Comparison of ENCODE assay signal across 12 cellular contexts in the genomic region with DNA sequence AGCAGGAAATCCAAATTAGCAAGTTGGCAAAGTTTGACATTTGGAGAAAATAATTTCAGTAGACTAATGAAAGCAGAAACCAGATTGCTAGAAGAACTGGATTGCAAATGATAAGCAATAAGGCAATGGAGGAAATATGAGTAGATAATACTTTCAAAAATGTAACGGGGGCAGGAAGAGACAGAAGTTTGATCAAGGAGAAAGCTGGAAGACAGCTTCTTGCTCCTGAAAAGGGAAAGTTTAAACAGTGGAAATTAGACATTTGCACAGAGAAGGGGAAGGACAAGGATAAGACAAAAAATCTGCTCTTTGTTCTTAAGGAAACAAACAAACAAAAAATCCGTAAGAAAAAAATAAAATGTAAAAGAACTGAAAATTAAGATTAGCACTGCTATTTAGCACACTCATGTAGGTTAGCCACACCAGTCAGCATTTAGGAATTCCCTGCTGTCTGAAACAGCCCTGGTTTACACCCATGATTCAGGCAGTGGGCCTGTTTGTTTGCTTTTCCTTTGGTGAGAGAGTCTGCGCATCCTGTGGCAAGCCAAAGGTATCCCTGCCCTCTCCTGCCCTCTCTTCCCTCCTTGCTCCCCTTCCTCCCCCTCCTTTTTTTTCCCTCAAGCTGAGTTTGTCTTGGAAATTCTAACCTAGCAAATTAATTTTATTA.
DNase-seq lines count a peak whose midpoint lies in the region; ATAC-seq and TF ChIP-seq lines count a peak whose summit lies in the region.
"Had no signal": no experiment of that assay in that cellular context is flagged by ENCODE, and none has a peak within 500 bp of the region (broad histone marks: within the 10 kb centered on the region; RNA-seq: fewer than 3 reads in every experiment).

No MANE protein-coding gene starts in this region.

- H3K4me1 ChIP-seq in foreskin keratinocyte = peaks cover 32% of the 10 kb centered on the region
- peaks cover 0 to 6% (median 2%) of the 10 kb centered on the region in 6 donors for H3K4me1 ChIP-seq in spleen

- peaks cover 0 to 9% (median 0%) of the 10 kb centered on the region in 8 donors for H3K9me3 ChIP-seq in spleen
- H3K9me3 ChIP-seq: tibial nerve had no signal

- H3K27me3 ChIP-seq in foreskin keratinocyte = no peaks in the 10 kb centered on the region
- no peaks in the 10 kb centered on the region for H3K27me3 ChIP-seq in spleen (replicated peaks in 1 of 7)
- H3K27me3 ChIP-seq: tibial nerve had no signal

- WGBS in spleen, 5 donors = 59 to 79% (median 67%) methylated on average over 3 of the region's 3 CpGs

- TF ChIP-seq CTCF in foreskin keratinocyte (conservative IDR thresholded peaks at IDR 0.05) (no peak), spleen (IDR thresholded peaks at IDR 0.05 in 8 of 11, conservative IDR thresholded peaks at IDR 0.05 in 3 of 11) (no peak)

- ATAC-seq in SK-N-SH treated with all-trans-retinoic acid at 6 μM for 48 hours (peak; percentile 92), foreskin keratinocyte (peak; percentile 99), HG02870 (IDR thresholded peaks at IDR 0.05; ENCODE audit: unreplicated experiment) (no peak)

- H3K27ac ChIP-seq in foreskin keratinocyte = peak overlapping the region; percentile 44
- peak overlapping the region in 7 of 8 donors; percentile 41 to 85 (median 61) for H3K27ac ChIP-seq in spleen
- H3K27ac ChIP-seq: 22Rv1 had no signal

- DNase-seq in DMS153 (lab: John Stamatoyannopoulos, UW) (peak; percentile 57), DMS153 treated with DMSO at 0.1 percent for 48 hours (lab: John Stamatoyannopoulos, UW; ENCODE audit: unreplicated experiment) (no peak), foreskin keratinocyte (peak; percentile 94), spleen (no peak), NCI-H1417 treated with DMSO at 0.1 percent for 48 hours (lab: John Stamatoyannopoulos, UW) (no peak), epidermal melanocyte (ENCODE audit: insufficient read length, low spot score) (no peak)
- DNase-seq: NCI-H524 had no signal

- intact Hi-C loops in spleen (cut with DNase I; ENCODE audit: low total_unique reads) = no loop called here

- TF ChIP-seq POLR2A in spleen (IDR thresholded peaks at IDR 0.05) = no peak

- no peak overlapping the region for H3K4me3 ChIP-seq in spleen
- H3K4me3 ChIP-seq: skin epidermis, tibial nerve had no signal

- H3K36me3 ChIP-seq in spleen = no peaks in the 10 kb centered on the region
- H3K36me3 ChIP-seq: tibial nerve had no signal

TF ChIP-seq in SK-N-SH treated with all-trans-retinoic acid at 6 μM for 48 hours, 23 proteins besides CTCF, POLR2A, EP300 and RAD21:
- TF ChIP-seq, protein P1, sequence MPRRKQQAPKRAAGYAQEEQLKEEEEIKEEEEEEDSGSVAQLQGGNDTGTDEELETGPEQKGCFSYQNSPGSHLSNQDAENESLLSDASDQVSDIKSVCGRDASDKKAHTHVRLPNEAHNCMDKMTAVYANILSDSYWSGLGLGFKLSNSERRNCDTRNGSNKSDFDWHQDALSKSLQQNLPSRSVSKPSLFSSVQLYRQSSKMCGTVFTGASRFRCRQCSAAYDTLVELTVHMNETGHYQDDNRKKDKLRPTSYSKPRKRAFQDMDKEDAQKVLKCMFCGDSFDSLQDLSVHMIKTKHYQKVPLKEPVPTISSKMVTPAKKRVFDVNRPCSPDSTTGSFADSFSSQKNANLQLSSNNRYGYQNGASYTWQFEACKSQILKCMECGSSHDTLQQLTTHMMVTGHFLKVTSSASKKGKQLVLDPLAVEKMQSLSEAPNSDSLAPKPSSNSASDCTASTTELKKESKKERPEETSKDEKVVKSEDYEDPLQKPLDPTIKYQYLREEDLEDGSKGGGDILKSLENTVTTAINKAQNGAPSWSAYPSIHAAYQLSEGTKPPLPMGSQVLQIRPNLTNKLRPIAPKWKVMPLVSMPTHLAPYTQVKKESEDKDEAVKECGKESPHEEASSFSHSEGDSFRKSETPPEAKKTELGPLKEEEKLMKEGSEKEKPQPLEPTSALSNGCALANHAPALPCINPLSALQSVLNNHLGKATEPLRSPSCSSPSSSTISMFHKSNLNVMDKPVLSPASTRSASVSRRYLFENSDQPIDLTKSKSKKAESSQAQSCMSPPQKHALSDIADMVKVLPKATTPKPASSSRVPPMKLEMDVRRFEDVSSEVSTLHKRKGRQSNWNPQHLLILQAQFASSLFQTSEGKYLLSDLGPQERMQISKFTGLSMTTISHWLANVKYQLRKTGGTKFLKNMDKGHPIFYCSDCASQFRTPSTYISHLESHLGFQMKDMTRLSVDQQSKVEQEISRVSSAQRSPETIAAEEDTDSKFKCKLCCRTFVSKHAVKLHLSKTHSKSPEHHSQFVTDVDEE (CRISPR knock-in tag; IDR thresholded peaks at IDR 0.05) = no peak
- no peak for TF ChIP-seq RARB (CRISPR knock-in tag; IDR thresholded peaks at IDR 0.05)
- TF ChIP-seq, protein P2, sequence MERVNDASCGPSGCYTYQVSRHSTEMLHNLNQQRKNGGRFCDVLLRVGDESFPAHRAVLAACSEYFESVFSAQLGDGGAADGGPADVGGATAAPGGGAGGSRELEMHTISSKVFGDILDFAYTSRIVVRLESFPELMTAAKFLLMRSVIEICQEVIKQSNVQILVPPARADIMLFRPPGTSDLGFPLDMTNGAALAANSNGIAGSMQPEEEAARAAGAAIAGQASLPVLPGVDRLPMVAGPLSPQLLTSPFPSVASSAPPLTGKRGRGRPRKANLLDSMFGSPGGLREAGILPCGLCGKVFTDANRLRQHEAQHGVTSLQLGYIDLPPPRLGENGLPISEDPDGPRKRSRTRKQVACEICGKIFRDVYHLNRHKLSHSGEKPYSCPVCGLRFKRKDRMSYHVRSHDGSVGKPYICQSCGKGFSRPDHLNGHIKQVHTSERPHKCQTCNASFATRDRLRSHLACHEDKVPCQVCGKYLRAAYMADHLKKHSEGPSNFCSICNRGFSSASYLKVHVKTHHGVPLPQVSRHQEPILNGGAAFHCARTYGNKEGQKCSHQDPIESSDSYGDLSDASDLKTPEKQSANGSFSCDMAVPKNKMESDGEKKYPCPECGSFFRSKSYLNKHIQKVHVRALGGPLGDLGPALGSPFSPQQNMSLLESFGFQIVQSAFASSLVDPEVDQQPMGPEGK (CRISPR knock-in tag; IDR thresholded peaks at IDR 0.05; ENCODE audit: borderline replicate concordance) = no peak
- TF ChIP-seq ESRRG (CRISPR knock-in tag; IDR thresholded peaks at IDR 0.05) = no peak
- TF ChIP-seq BACH2 (CRISPR knock-in tag; IDR thresholded peaks at IDR 0.05; ENCODE audit: borderline replicate concordance) = no peak
- TF ChIP-seq ZNF8 (CRISPR knock-in tag; IDR thresholded peaks at IDR 0.05) = no peak
- no peak for TF ChIP-seq TCF4 (CRISPR knock-in tag; IDR thresholded peaks at IDR 0.05; ENCODE audit: borderline replicate concordance)
- no peak for TF ChIP-seq ZFP30 (CRISPR knock-in tag; IDR thresholded peaks at IDR 0.05)
- no peak for TF ChIP-seq SNAI2 (CRISPR knock-in tag; IDR thresholded peaks at IDR 0.05)

Comparison
In these comparisons a context has a peak if more than half of its experiments do, and no peak if none do; other contexts are left out.
1. DNase-seq: peak in DMS153 (single experiment) and foreskin keratinocyte (2 of 2); none in DMS153 treated with DMSO at 0.1 percent for 48 hours (single experiment), spleen (single experiment), NCI-H1417 treated with DMSO at 0.1 percent for 48 hours (single experiment) and epidermal melanocyte (single experiment).